In genomic region chr5:32585446-32586250, GRCh38 we compare ENCODE assay signal across 8 cellular contexts. TPM values are rescaled to one million over a fixed set of nuclear protein-coding genes. Genes with fewer than 3 reads are reported as not detected.
DNase-seq lines count a peak whose midpoint lies in the region; ATAC-seq lines count a peak whose summit lies in the region.

Gene SUB1 (plus strand): TSS chr5:32585557. CDS start chr5:32588513, 2,956 bp downstream.

- peaks cover 0 to 31% (median 2%) of the 10 kb centered on the region in 3 donors for H3K36me3 Mint-ChIP-seq in CD8-positive, alpha-beta memory T cell

- no peaks in the 10 kb centered on the region for H3K9me3 ChIP-seq in CD8-positive, alpha-beta memory T cell (ENCODE audit: low read length)

- peaks cover 65 to 86% (median 83%) of the 10 kb centered on the region in 3 donors for H3K4me1 Mint-ChIP-seq in CD8-positive, alpha-beta memory T cell

- POLR2A ChIA-PET in CD8-positive, alpha-beta memory T cell (lab: Charles Lee): interaction anchor here (0.8 to 1.3 kb wide), 6 partner anchors 11 to 141 kb away, joined by 3 to 8 read pairs (median 4); partner anchors contain the start of gene ZFR

- peak within 1 kb of the TSS; percentile 93 for H3K4me3 ChIP-seq in CD8-positive, alpha-beta memory T cell (ENCODE audit: low read length)

- peak within 1 kb of the TSS; percentile 90 to 100 (median 98) for H3K4me3 Mint-ChIP-seq in CD8-positive, alpha-beta memory T cell

- peak within 1 kb of the TSS; percentile 95 to 100 (median 98) for H3K27ac Mint-ChIP-seq in CD8-positive, alpha-beta memory T cell

- H3K27me3 Mint-ChIP-seq in CD8-positive, alpha-beta memory T cell: peaks cover 0 to 2% of the 10 kb centered on the region in 2 donors

- H3K36me3 ChIP-seq in CD8-positive, alpha-beta memory T cell (ENCODE audit: insufficient read depth, low read length): peaks cover 6% of the 10 kb centered on the region

- peaks cover 53% of the 10 kb centered on the region for H3K4me1 ChIP-seq in CD8-positive, alpha-beta memory T cell (ENCODE audit: insufficient read depth, low read length)

- peaks cover 0 to 2% (median 0%) of the 10 kb centered on the region in 5 donors for H3K9me3 Mint-ChIP-seq in CD8-positive, alpha-beta memory T cell

- H3K27me3 ChIP-seq in CD8-positive, alpha-beta memory T cell (ENCODE audit: insufficient read depth, low read length, poor library complexity, severe bottlenecking): no peaks in the 10 kb centered on the region

- H3K27ac ChIP-seq in CD8-positive, alpha-beta memory T cell (ENCODE audit: low read depth, low read length): peak within 1 kb of the TSS; percentile 100

- CTCF ChIA-PET in CD8-positive, alpha-beta memory T cell (lab: Charles Lee): interaction anchor here (0.7 to 3.5 kb wide), 9 partner anchors 27 to 273 kb away, joined by 3 to 31 read pairs (median 4); partner anchors contain the start of gene MTMR12

- ATAC-seq in GM19468 (IDR thresholded peaks at IDR 0.05; ENCODE audit: extremely low read depth, unreplicated experiment): peak; percentile 43

- DNase-seq in CD8-positive, alpha-beta memory T cell: peak; percentile 91 to 95 (median 93)
- peak; percentile 76 for DNase-seq in HS-5 (ENCODE audit: low read depth)
- peak; percentile 51 for DNase-seq in NK-92 (lab: John Stamatoyannopoulos, UW; ENCODE audit: unreplicated experiment)
- peak; percentile 87 to 91 for DNase-seq in activated CD8-positive, alpha-beta memory T cell treated with anti-CD3 and anti-CD28 coated beads for 1 hour (ENCODE audit: extremely low read depth in 1 of 2, low read depth in 1 of 2)
- peak; percentile 87 for DNase-seq in effector CD8-positive, alpha-beta T cell (lab: John Stamatoyannopoulos, UW)
- DNase-seq in medulla oblongata (ENCODE audit: extremely low spot score): peak; percentile 97
- DNase-seq in stimulated activated CD8-positive, alpha-beta memory T cell treated with anti-CD3 and anti-CD28 coated beads, Interleukin-12 subunit alpha, Interleukin-12 subunit beta, amount 100 ng/mL, for 1 hour (ENCODE audit: low read depth): peak; percentile 95

RNA-seq across cellular contexts. Expression of gene SUB1, which starts in this region (rescaled TPM):
- 100 to 1,000 TPM; 484 to 511 TPM for total RNA-seq in CD8-positive, alpha-beta memory T cell
- polyA plus RNA-seq in CD8-positive, alpha-beta memory T cell: 476 TPM

Comparison
In these comparisons a context has a peak if more than half of its experiments do, and no peak if none do; other contexts are left out.
1. Peak in every context shown above with its lines: DNase-seq, ATAC-seq, H3K4me3 ChIP-seq and H3K27ac ChIP-seq.